Comparison of ENCODE assay signal across 8 cellular contexts in genomic region chr4:107719927-107720722, GRCh38. TPM values are rescaled to one million over a fixed set of nuclear protein-coding genes. Genes with fewer than 3 reads are reported as not detected.
DNase-seq lines count a peak whose midpoint lies in the region; ATAC-seq and TF ChIP-seq lines count a peak whose summit lies in the region.

PAPSS1 (minus strand) TSS chr4:107720234; CDS start chr4:107720179, 55 bp downstream.

- no peak; a peak in 1 of 4 replicates for TF ChIP-seq EP300 in SK-N-SH (IDR thresholded peaks at IDR 0.05; ENCODE audit: borderline replicate concordance in 1 of 2, low read depth in 1 of 2, low read length in 1 of 2)

- WGBS in SK-N-SH (ENCODE audit: low lambda C conversion rate): 1% methylated on average over 45 of the region's 90 CpGs

- H2AFZ ChIP-seq in SK-N-SH (ENCODE audit: low read depth): peak within 1 kb of the TSS; percentile 95

- peaks cover 0 to 6% of the 10 kb centered on the region in 2 experiments for H3K36me3 ChIP-seq in SK-N-SH (replicated peaks in 1 of 2; ENCODE audit: control insufficient read depth in 1 of 2, insufficient read depth in 2 of 2, low read length in 1 of 2)

- H3K27ac ChIP-seq in SK-N-SH (ENCODE audit: low read depth in 2 of 2, low read length in 1 of 2) (peak within 1 kb of the TSS; percentile 69 to 94), substantia nigra (ENCODE audit: low read depth, low read length, poor library complexity, severe bottlenecking) (peak within 1 kb of the TSS; percentile 83)

- no peak for TF ChIP-seq RAD21 in SK-N-SH (IDR thresholded peaks at IDR 0.05; ENCODE audit: low read length)

- H3K79me2 ChIP-seq in SK-N-SH (ENCODE audit: insufficient read depth): peaks cover 46% of the 10 kb centered on the region

- no peaks in the 10 kb centered on the region for H3K9me3 ChIP-seq in SK-N-SH

- ATAC-seq in HG02610 (IDR thresholded peaks at IDR 0.05; ENCODE audit: unreplicated experiment): peak; percentile 89

- peaks cover 10 to 23% of the 10 kb centered on the region in 2 experiments for H3K4me1 ChIP-seq in SK-N-SH (ENCODE audit: control insufficient read depth in 1 of 2, insufficient read depth in 2 of 2, low read depth in 1 of 2, low read length in 1 of 2)

- peak; percentile 93 for DNase-seq in GM10248 (ENCODE audit: extremely low spot score)
- peak; percentile 98 for DNase-seq in NCI-H1092 (lab: John Stamatoyannopoulos, UW)
- peak; percentile 96 for DNase-seq in SK-N-SH
- peak; percentile 95 for DNase-seq in activated naive CD4-positive, alpha-beta T cell treated with anti-CD3 and anti-CD28 coated beads, Interleukin-2, amount 50 U/mL, for 16 hours
- DNase-seq in germinal center (ENCODE audit: low spot score): peak; percentile 92
- peak; percentile 89 for DNase-seq in non-pigmented ciliary epithelial cell (ENCODE audit: low read depth)
- DNase-seq in substantia nigra (lab: John Stamatoyannopoulos, UW): peak; percentile 72 to 98 (median 94)

- CTCF ChIA-PET in GM10248 (lab: Yijun Ruan, JAX): interaction anchor here (1.1 to 3.6 kb wide), 4 partner anchors 10 to 15 kb away, joined by 4 to 51 read pairs (median 6); no protein-coding TSS in a partner anchor
- CTCF ChIA-PET in SK-N-SH (lab: Yijun Ruan, JAX): interaction anchor here (0.8 to 3.0 kb wide), 2 partner anchors 13 to 17 kb away, joined by 3 to 13 read pairs; no protein-coding TSS in a partner anchor

- H3F3A ChIP-seq in SK-N-SH (replicated peaks; ENCODE audit: insufficient read depth): peaks cover 5% of the 10 kb centered on the region

- H3K9ac ChIP-seq in SK-N-SH: peak within 1 kb of the TSS; percentile 62

- peak within 1 kb of the TSS; percentile 93 for H3K4me3 ChIP-seq in SK-N-SH (ENCODE audit: low read depth in 2 of 2, low read length in 1 of 2)

- POLR2A ChIA-PET in GM10248 (lab: Yijun Ruan, JAX) (interaction anchor here (1.3 kb wide), 1 partner anchor 11 kb away, joined by 4 read pairs; no protein-coding TSS in a partner anchor), SK-N-SH (lab: Yijun Ruan, JAX) (interaction anchor here (0.9 to 1.8 kb wide), 3 partner anchors 14 to 901 kb away, joined by 3 to 7 read pairs (median 3); partner anchors contain the start of gene RPL34)

- peak within 1 kb of the TSS; percentile 80 for H3K4me2 ChIP-seq in SK-N-SH

- no peaks in the 10 kb centered on the region for H4K20me1 ChIP-seq in SK-N-SH (ENCODE audit: insufficient read depth)

- TF ChIP-seq CTCF in GM10248 (IDR thresholded peaks at IDR 0.05; ENCODE audit: control extremely low read depth, extremely low read depth, low read depth, missing control alignments): no peak
- TF ChIP-seq CTCF in SK-N-SH (IDR thresholded peaks at IDR 0.05): no peak

- no peaks in the 10 kb centered on the region for H3K9me2 ChIP-seq in SK-N-SH

- no peaks in the 10 kb centered on the region for H3K27me3 ChIP-seq in SK-N-SH (ENCODE audit: insufficient read depth)

TF ChIP-seq in SK-N-SH, 30 proteins besides CTCF, POLR2A, EP300 and RAD21 (continues in another document):
- TF ChIP-seq ZBTB33 (IDR thresholded peaks at IDR 0.05; ENCODE audit: borderline replicate concordance, low read depth) (no peak), NRF1 (IDR thresholded peaks at IDR 0.05; ENCODE audit: low read depth, low read length) (peak; percentile 90), ELF1 (IDR thresholded peaks at IDR 0.05) (no peak), USF1 (IDR thresholded peaks at IDR 0.05; ENCODE audit: borderline replicate concordance, low read depth) (no peak; the same call in 1 of the 2 replicates), TAF1 (IDR thresholded peaks at IDR 0.05; ENCODE audit: borderline replicate concordance, low read depth, low read length) (peak; percentile 82), CHD2 (IDR thresholded peaks at IDR 0.05; ENCODE audit: low read length, partially characterized antibody) (peak; percentile 67), SMC3 (IDR thresholded peaks at IDR 0.05; ENCODE audit: low read depth, low read length) (no peak), GABPA (IDR thresholded peaks at IDR 0.05; ENCODE audit: low read depth) (peak; percentile 83), PBX3 (IDR thresholded peaks at IDR 0.05) (no peak), MAX (IDR thresholded peaks at IDR 0.05; ENCODE audit: low read depth) (peak; percentile 46; the same call in 1 of the 2 replicates), REST (IDR thresholded peaks at IDR 0.05; ENCODE audit: low read depth, low read length) (no peak), TCF12 (IDR thresholded peaks at IDR 0.05) (peak; percentile 6; the same call in 1 of the 2 replicates), RFX5 (IDR thresholded peaks at IDR 0.05; ENCODE audit: low read length) (no peak; the same call in 1 of the 2 replicates), RXRA (IDR thresholded peaks at IDR 0.05; ENCODE audit: borderline replicate concordance, low read depth) (no peak), YY1 (IDR thresholded peaks at IDR 0.05; ENCODE audit: low read depth) (no peak), JUND (IDR thresholded peaks at IDR 0.05) (no peak), SIN3A (IDR thresholded peaks at IDR 0.05; ENCODE audit: borderline replicate concordance, low read depth, low read length) (0 out of 2 replicates have a peak, but pooled peaks have one; percentile 18), TEAD4 (IDR thresholded peaks at IDR 0.05; ENCODE audit: borderline replicate concordance, insufficient read depth) (peak; percentile 52; the same call in 1 of the 2 replicates), MXI1 (IDR thresholded peaks at IDR 0.05; ENCODE audit: low read depth, low read length) (peak; percentile 65)

RNA-seq across cellular contexts. Expression of gene PAPSS1, which starts in this region (rescaled TPM):
- polyA plus RNA-seq in SK-N-SH (2012; rRNA removed): 70.1 and 94.1 TPM in 2 replicates
- polyA plus RNA-seq in SK-N-SH (2012; cell fraction: cytosol; rRNA removed): 90.6 and 94.5 TPM in 2 replicates
- polyA plus RNA-seq in SK-N-SH (2012; cell fraction: nucleus; rRNA removed): 40.9 and 64.5 TPM in 2 replicates

Comparison
In these comparisons a context has a peak if more than half of its experiments do, and no peak if none do; other contexts are left out.
1. Peak in every context shown above with its lines: DNase-seq, ATAC-seq, H3K4me3 ChIP-seq and H3K27ac ChIP-seq.